2 cellular contexts compared by ENCODE assay signal in genomic region chr15:82943176-82943575, GRCh38.
TF ChIP-seq lines count a peak whose summit lies in the region.

No MANE protein-coding gene starts in this region.

TF ChIP-seq in liver, 16 proteins besides CTCF, POLR2A, EP300 and RAD21:
- no peak for TF ChIP-seq NR2F2 (IDR thresholded peaks at IDR 0.05)
- TF ChIP-seq HNF4A (conservative IDR thresholded peaks at IDR 0.05), result no peak
- TF ChIP-seq MAX (IDR thresholded peaks at IDR 0.05), result no peak
- no peak for TF ChIP-seq FOXA1 (IDR thresholded peaks at IDR 0.05)
- TF ChIP-seq, protein P1, sequence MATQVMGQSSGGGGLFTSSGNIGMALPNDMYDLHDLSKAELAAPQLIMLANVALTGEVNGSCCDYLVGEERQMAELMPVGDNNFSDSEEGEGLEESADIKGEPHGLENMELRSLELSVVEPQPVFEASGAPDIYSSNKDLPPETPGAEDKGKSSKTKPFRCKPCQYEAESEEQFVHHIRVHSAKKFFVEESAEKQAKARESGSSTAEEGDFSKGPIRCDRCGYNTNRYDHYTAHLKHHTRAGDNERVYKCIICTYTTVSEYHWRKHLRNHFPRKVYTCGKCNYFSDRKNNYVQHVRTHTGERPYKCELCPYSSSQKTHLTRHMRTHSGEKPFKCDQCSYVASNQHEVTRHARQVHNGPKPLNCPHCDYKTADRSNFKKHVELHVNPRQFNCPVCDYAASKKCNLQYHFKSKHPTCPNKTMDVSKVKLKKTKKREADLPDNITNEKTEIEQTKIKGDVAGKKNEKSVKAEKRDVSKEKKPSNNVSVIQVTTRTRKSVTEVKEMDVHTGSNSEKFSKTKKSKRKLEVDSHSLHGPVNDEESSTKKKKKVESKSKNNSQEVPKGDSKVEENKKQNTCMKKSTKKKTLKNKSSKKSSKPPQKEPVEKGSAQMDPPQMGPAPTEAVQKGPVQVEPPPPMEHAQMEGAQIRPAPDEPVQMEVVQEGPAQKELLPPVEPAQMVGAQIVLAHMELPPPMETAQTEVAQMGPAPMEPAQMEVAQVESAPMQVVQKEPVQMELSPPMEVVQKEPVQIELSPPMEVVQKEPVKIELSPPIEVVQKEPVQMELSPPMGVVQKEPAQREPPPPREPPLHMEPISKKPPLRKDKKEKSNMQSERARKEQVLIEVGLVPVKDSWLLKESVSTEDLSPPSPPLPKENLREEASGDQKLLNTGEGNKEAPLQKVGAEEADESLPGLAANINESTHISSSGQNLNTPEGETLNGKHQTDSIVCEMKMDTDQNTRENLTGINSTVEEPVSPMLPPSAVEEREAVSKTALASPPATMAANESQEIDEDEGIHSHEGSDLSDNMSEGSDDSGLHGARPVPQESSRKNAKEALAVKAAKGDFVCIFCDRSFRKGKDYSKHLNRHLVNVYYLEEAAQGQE (IDR thresholded peaks at IDR 0.05), result no peak
- no peak for TF ChIP-seq FOXA2 (IDR thresholded peaks at IDR 0.05)
- TF ChIP-seq TAF1 (conservative IDR thresholded peaks at IDR 0.05), result no peak
- TF ChIP-seq SP1 (IDR thresholded peaks at IDR 0.05), result no peak
- TF ChIP-seq ATF3 (IDR thresholded peaks at IDR 0.05), result no peak
- TF ChIP-seq RXRA (IDR thresholded peaks at IDR 0.05), result no peak
- no peak for TF ChIP-seq EGR1 (IDR thresholded peaks at IDR 0.05; ENCODE audit: low read depth in 2 of 2)
- TF ChIP-seq, protein P2, sequence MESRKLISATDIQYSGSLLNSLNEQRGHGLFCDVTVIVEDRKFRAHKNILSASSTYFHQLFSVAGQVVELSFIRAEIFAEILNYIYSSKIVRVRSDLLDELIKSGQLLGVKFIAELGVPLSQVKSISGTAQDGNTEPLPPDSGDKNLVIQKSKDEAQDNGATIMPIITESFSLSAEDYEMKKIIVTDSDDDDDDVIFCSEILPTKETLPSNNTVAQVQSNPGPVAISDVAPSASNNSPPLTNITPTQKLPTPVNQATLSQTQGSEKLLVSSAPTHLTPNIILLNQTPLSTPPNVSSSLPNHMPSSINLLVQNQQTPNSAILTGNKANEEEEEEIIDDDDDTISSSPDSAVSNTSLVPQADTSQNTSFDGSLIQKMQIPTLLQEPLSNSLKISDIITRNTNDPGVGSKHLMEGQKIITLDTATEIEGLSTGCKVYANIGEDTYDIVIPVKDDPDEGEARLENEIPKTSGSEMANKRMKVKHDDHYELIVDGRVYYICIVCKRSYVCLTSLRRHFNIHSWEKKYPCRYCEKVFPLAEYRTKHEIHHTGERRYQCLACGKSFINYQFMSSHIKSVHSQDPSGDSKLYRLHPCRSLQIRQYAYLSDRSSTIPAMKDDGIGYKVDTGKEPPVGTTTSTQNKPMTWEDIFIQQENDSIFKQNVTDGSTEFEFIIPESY (IDR thresholded peaks at IDR 0.05), result no peak
- TF ChIP-seq HNF4G (IDR thresholded peaks at IDR 0.05), result no peak
- no peak for TF ChIP-seq GABPA (IDR thresholded peaks at IDR 0.05 in 1 of 2, conservative IDR thresholded peaks at IDR 0.05 in 1 of 2)
- no peak for TF ChIP-seq JUND (IDR thresholded peaks at IDR 0.05)
- TF ChIP-seq YY1 (IDR thresholded peaks at IDR 0.05), result no peak

TF ChIP-seq in HepG2, 621 proteins besides CTCF, POLR2A, EP300 and RAD21:
- TF ChIP-seq ZNF749 (CRISPR knock-in tag; IDR thresholded peaks at IDR 0.05; ENCODE audit: borderline replicate concordance) (no peak), RBM39 (IDR thresholded peaks at IDR 0.05; ENCODE audit: low read depth, low read length, poor library complexity, severe bottlenecking) (no peak), SETDB1 (CRISPR knock-in tag; IDR thresholded peaks at IDR 0.05; ENCODE audit: borderline replicate concordance) (no peak), ZBTB46 (CRISPR knock-in tag; IDR thresholded peaks at IDR 0.05; ENCODE audit: borderline replicate concordance) (no peak), ZNF790 (CRISPR knock-in tag; IDR thresholded peaks at IDR 0.05; ENCODE audit: borderline replicate concordance) (no peak), PAF1 (CRISPR knock-in tag; IDR thresholded peaks at IDR 0.05) (no peak), CEBPB (IDR thresholded peaks at IDR 0.05; ENCODE audit: borderline replicate concordance, low read depth, low read length) (no peak), CBX2 (IDR thresholded peaks at IDR 0.05; ENCODE audit: low read depth, low read length) (no peak), CBX2 (CRISPR knock-in tag; IDR thresholded peaks at IDR 0.05; ENCODE audit: low read depth) (no peak), RORA (CRISPR knock-in tag; IDR thresholded peaks at IDR 0.05) (no peak), HHEX (CRISPR knock-in tag; IDR thresholded peaks at IDR 0.05) (no peak), SSRP1 (CRISPR knock-in tag; IDR thresholded peaks at IDR 0.05) (no peak), XRCC5 (optimal IDR thresholded peaks at IDR 0.05; ENCODE audit: low read length) (no peak), ZNF530 (CRISPR knock-in tag; IDR thresholded peaks at IDR 0.05; ENCODE audit: low read depth) (no peak), CENPT (CRISPR knock-in tag; IDR thresholded peaks at IDR 0.05; ENCODE audit: low read depth) (no peak), HMGA1 (CRISPR knock-in tag; conservative IDR thresholded peaks at IDR 0.05) (no peak)
- TF ChIP-seq, protein P3, sequence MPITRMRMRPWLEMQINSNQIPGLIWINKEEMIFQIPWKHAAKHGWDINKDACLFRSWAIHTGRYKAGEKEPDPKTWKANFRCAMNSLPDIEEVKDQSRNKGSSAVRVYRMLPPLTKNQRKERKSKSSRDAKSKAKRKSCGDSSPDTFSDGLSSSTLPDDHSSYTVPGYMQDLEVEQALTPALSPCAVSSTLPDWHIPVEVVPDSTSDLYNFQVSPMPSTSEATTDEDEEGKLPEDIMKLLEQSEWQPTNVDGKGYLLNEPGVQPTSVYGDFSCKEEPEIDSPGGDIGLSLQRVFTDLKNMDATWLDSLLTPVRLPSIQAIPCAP (CRISPR knock-in tag; IDR thresholded peaks at IDR 0.05; ENCODE audit: low read depth), result no peak
- TF ChIP-seq, protein P4, sequence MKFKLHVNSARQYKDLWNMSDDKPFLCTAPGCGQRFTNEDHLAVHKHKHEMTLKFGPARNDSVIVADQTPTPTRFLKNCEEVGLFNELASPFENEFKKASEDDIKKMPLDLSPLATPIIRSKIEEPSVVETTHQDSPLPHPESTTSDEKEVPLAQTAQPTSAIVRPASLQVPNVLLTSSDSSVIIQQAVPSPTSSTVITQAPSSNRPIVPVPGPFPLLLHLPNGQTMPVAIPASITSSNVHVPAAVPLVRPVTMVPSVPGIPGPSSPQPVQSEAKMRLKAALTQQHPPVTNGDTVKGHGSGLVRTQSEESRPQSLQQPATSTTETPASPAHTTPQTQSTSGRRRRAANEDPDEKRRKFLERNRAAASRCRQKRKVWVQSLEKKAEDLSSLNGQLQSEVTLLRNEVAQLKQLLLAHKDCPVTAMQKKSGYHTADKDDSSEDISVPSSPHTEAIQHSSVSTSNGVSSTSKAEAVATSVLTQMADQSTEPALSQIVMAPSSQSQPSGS (CRISPR knock-in tag; IDR thresholded peaks at IDR 0.05), result no peak
